Comparison of ENCODE assay signal across 20 cellular contexts in genomic region chr3:3141939-3142338, GRCh38. TPM values are rescaled to one million over a fixed set of nuclear protein-coding genes. Genes with fewer than 3 reads are reported as not detected.
DNase-seq lines count a peak whose midpoint lies in the region; ATAC-seq, FAIRE-seq and TF ChIP-seq lines count a peak whose summit lies in the region.
"Had no signal": no experiment of that assay in that cellular context is flagged by ENCODE, and none has a peak within 500 bp of the region (broad histone marks: within the 10 kb centered on the region; RNA-seq: fewer than 3 reads in every experiment).

No MANE protein-coding gene starts in this region.

- H3K4me3 Mint-ChIP-seq in activated T-cell treated with anti-CD3 and anti-CD28 coated beads, Interleukin-2, amount 50 U/mL, for 72 hours = no peak overlapping the region
- no peak overlapping the region for H3K4me3 Mint-ChIP-seq in central memory CD8-positive, alpha-beta T cell
- H3K4me3 Mint-ChIP-seq in stimulated activated effector memory CD8-positive, alpha-beta T cell treated with anti-CD3 and anti-CD28 coated beads, Interleukin-12 subunit alpha, Interleukin-12 subunit beta, amount 100 ng/mL, for 72 hours = no peak overlapping the region
- H3K4me3 Mint-ChIP-seq: CD14-positive monocyte had no signal

- FAIRE-seq in D721Med (lab: Jason Lieb, UNC) = no peak
- FAIRE-seq: A549, GM12878 had no signal

- H3K27me3 Mint-ChIP-seq in activated T-cell treated with anti-CD3 and anti-CD28 coated beads, Interleukin-2, amount 50 U/mL, for 72 hours (ENCODE audit: low read depth) = no peaks in the 10 kb centered on the region
- H3K27me3 Mint-ChIP-seq in central memory CD8-positive, alpha-beta T cell = no peaks in the 10 kb centered on the region

- peak in 1 of 2 donors; percentile 68 for ATAC-seq in activated T-cell treated with anti-CD3 and anti-CD28 coated beads, Interleukin-2, amount 50 U/mL, for 72 hours (replicated peaks in 1 of 2)
- ATAC-seq in HG02642 (IDR thresholded peaks at IDR 0.05; ENCODE audit: poor library complexity, unreplicated experiment) (peak; percentile 53), GM18861 (IDR thresholded peaks at IDR 0.05; ENCODE audit: unreplicated experiment) (no peak)
- ATAC-seq in central memory CD8-positive, alpha-beta T cell (replicated peaks; ENCODE audit: extremely low read depth, poor library complexity, severe bottlenecking) = no peak
- ATAC-seq in stimulated activated effector memory CD8-positive, alpha-beta T cell treated with anti-CD3 and anti-CD28 coated beads, Interleukin-12 subunit alpha, Interleukin-12 subunit beta, amount 100 ng/mL, for 72 hours = peak; percentile 91
- ATAC-seq: A549, GM12878, Panc1, Right ventricle myocardium inferior had no signal

- H3K9me3 Mint-ChIP-seq in activated T-cell treated with anti-CD3 and anti-CD28 coated beads, Interleukin-2, amount 50 U/mL, for 72 hours = no peaks in the 10 kb centered on the region
- no peaks in the 10 kb centered on the region for H3K9me3 Mint-ChIP-seq in central memory CD8-positive, alpha-beta T cell
- H3K9me3 Mint-ChIP-seq in stimulated activated effector memory CD8-positive, alpha-beta T cell treated with anti-CD3 and anti-CD28 coated beads, Interleukin-12 subunit alpha, Interleukin-12 subunit beta, amount 100 ng/mL, for 72 hours = no peaks in the 10 kb centered on the region
- H3K9me3 Mint-ChIP-seq: CD14-positive monocyte had no signal

- H3K36me3 Mint-ChIP-seq in activated T-cell treated with anti-CD3 and anti-CD28 coated beads, Interleukin-2, amount 50 U/mL, for 72 hours (ENCODE audit: insufficient read depth in 2 of 2) = peaks cover 12 to 65% of the 10 kb centered on the region in 2 donors
- peaks cover 72% of the 10 kb centered on the region for H3K36me3 Mint-ChIP-seq in central memory CD8-positive, alpha-beta T cell (ENCODE audit: insufficient read depth)
- H3K36me3 Mint-ChIP-seq in stimulated activated effector memory CD8-positive, alpha-beta T cell treated with anti-CD3 and anti-CD28 coated beads, Interleukin-12 subunit alpha, Interleukin-12 subunit beta, amount 100 ng/mL, for 72 hours = peaks cover 100% of the 10 kb centered on the region

- no peak for DNase-seq in activated T-cell treated with anti-CD3 and anti-CD28 coated beads, Interleukin-2, amount 50 U/mL, for 72 hours
- DNase-seq in activated T-cell treated with anti-CD3 and anti-CD28 coated beads, Interleukin-2, amount 50 U/mL, for 1 hour = no peak
- DNase-seq in central memory CD8-positive, alpha-beta T cell (ENCODE audit: low spot score in 2 of 2) = no peak
- no peak for DNase-seq in stimulated activated effector memory CD8-positive, alpha-beta T cell treated with anti-CD3 and anti-CD28 coated beads, Interleukin-12 subunit alpha, Interleukin-12 subunit beta, amount 100 ng/mL, for 72 hours (ENCODE audit: low spot score in 2 of 2)
- no peak for DNase-seq in D721Med (ENCODE audit: insufficient read length, low spot score)
- DNase-seq: Calu3, DMS79, Karpas-422, NCI-H2029, NCI-H2171 treated with DMSO at 0.1 percent for 48 hours, NCI-H774 had no signal

- no peak for TF ChIP-seq CTCF in D721Med (IDR thresholded peaks at IDR 0.05; ENCODE audit: insufficient read depth, missing control alignments)

- peaks cover 38% of the 10 kb centered on the region for H3K4me1 Mint-ChIP-seq in activated T-cell treated with anti-CD3 and anti-CD28 coated beads, Interleukin-2, amount 50 U/mL, for 72 hours (ENCODE audit: low read depth)
- H3K4me1 Mint-ChIP-seq in central memory CD8-positive, alpha-beta T cell = peaks cover 40% of the 10 kb centered on the region
- peaks cover 37% of the 10 kb centered on the region for H3K4me1 Mint-ChIP-seq in stimulated activated effector memory CD8-positive, alpha-beta T cell treated with anti-CD3 and anti-CD28 coated beads, Interleukin-12 subunit alpha, Interleukin-12 subunit beta, amount 100 ng/mL, for 72 hours
- H3K4me1 Mint-ChIP-seq: CD14-positive monocyte had no signal

- peak overlapping the region; percentile 92 for H3K27ac Mint-ChIP-seq in activated T-cell treated with anti-CD3 and anti-CD28 coated beads, Interleukin-2, amount 50 U/mL, for 72 hours
- peak overlapping the region; percentile 0 for H3K27ac Mint-ChIP-seq in central memory CD8-positive, alpha-beta T cell (ENCODE audit: low read depth)
- peak overlapping the region; percentile 27 for H3K27ac Mint-ChIP-seq in stimulated activated effector memory CD8-positive, alpha-beta T cell treated with anti-CD3 and anti-CD28 coated beads, Interleukin-12 subunit alpha, Interleukin-12 subunit beta, amount 100 ng/mL, for 72 hours

RNA-seq across cellular contexts. Expression of gene TRNT1, which starts 15.2 kb away (rescaled TPM):
- total RNA-seq in activated T-cell treated with anti-CD3 and anti-CD28 coated beads, Interleukin-2, amount 50 U/mL, for 72 hours = 10 to 100 TPM; 33.6 to 41.5 TPM

RNA-seq across cellular contexts. Expression of gene IL5RA, which starts 31.8 kb away (rescaled TPM):
- total RNA-seq in activated T-cell treated with anti-CD3 and anti-CD28 coated beads, Interleukin-2, amount 50 U/mL, for 72 hours = 1 to 10 TPM in 1 of 2 donors, under 1 TPM in 1; 0.77 to 1.5 TPM
- total RNA-seq: Calu3, G401, NCI-H460 had no signal

RNA-seq across cellular contexts. Expression of gene CRBN, which starts 37.6 kb away (rescaled TPM):
- 10 to 100 TPM; 48.3 to 62.9 TPM for total RNA-seq in activated T-cell treated with anti-CD3 and anti-CD28 coated beads, Interleukin-2, amount 50 U/mL, for 72 hours

Comparison
In these comparisons a context has a peak if more than half of its experiments do, and no peak if none do; other contexts are left out.
1. ATAC-seq: peak in HG02642 (single experiment) and stimulated activated effector memory CD8-positive, alpha-beta T cell treated with anti-CD3 and anti-CD28 coated beads, Interleukin-12 subunit alpha, Interleukin-12 subunit beta, amount 100 ng/mL, for 72 hours (single experiment); none in central memory CD8-positive, alpha-beta T cell (single experiment) and GM18861 (single experiment).
2. H3K27ac Mint-ChIP-seq: peak in every context shown above with its lines; median percentile 92 in activated T-cell treated with anti-CD3 and anti-CD28 coated beads, Interleukin-2, amount 50 U/mL, for 72 hours; 27 in stimulated activated effector memory CD8-positive, alpha-beta T cell treated with anti-CD3 and anti-CD28 coated beads, Interleukin-12 subunit alpha, Interleukin-12 subunit beta, amount 100 ng/mL, for 72 hours; 0 in central memory CD8-positive, alpha-beta T cell.